ENCODE assay signal across 19 cellular contexts in the genomic region with DNA sequence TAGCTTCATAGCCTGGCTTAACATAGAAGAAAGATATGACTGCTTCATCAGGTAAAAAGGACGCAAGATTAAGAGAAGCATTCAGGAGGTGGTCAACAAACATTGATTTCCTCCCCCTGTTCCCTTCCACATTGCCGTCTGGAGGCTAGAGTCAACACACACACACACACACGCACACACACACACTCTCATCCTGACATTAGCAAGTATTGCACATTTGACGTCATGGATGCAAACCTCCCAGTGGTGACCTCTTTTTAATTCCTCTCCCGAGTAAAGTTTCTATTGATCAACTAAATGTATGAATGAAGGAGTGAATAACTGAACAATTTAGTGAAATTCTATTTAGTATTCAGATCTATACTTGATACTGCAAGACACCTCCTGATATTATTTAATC.
DNase-seq lines count a peak whose midpoint lies in the region; ATAC-seq and TF ChIP-seq lines count a peak whose summit lies in the region.
"Had no signal": no experiment of that assay in that cellular context is flagged by ENCODE, and none has a peak within 500 bp of the region (broad histone marks: within the 10 kb centered on the region; RNA-seq: fewer than 3 reads in every experiment).

No MANE protein-coding gene starts in this region.

- H3K27ac Mint-ChIP-seq in glutamatergic neuron (ENCODE audit: unreplicated experiment): no peak overlapping the region
- H3K27ac Mint-ChIP-seq: B cell; CD4-positive, alpha-beta T cell; CD8-positive, alpha-beta T cell had no signal

- peak; percentile 1 for DNase-seq in NCI-H146 (lab: John Stamatoyannopoulos, UW)
- no peak for DNase-seq in NCI-H146 treated with DMSO at 0.1 percent for 48 hours (lab: John Stamatoyannopoulos, UW; ENCODE audit: unreplicated experiment)
- peak; percentile 31 for DNase-seq in Karpas-422
- DNase-seq in PC-3: no peak
- DNase-seq in glutamatergic neuron: peak; percentile 68
- no peak for DNase-seq in HEK293T (ENCODE audit: extremely low spot score)
- DNase-seq in lower leg skin (ENCODE audit: low spot score in 2 of 2): no peak
- DNase-seq: AML-193; Caco-2; Calu3; CD4-positive, alpha-beta T cell; CD8-positive, alpha-beta T cell; DMS79 treated with DMSO at 0.1 percent for 48 hours; GF-D8 had no signal

- no peak for TF ChIP-seq CTCF in PC-3 (conservative IDR thresholded peaks at IDR 0.05; ENCODE audit: low read depth, low read length)
- TF ChIP-seq CTCF in glutamatergic neuron (IDR thresholded peaks at IDR 0.05; ENCODE audit: partially characterized antibody, unreplicated experiment): no peak
- no peak for TF ChIP-seq CTCF in lower leg skin (IDR thresholded peaks at IDR 0.05)

- H4K20me1 ChIP-seq in Karpas-422 (ENCODE audit: insufficient read depth, low read depth, low read length) (no peaks in the 10 kb centered on the region), PC-3 (ENCODE audit: low read length) (no peaks in the 10 kb centered on the region)
- H4K20me1 ChIP-seq: BLaER1 treated with 17β-estradiol and CSF1 and Interleukin-3, amounts not matched to agents 10 nM and 100 nM had no signal

- H3K4me2 ChIP-seq in Karpas-422 (ENCODE audit: low read depth, low read length, poor library complexity, severe bottlenecking): no peak overlapping the region
- H3K4me2 ChIP-seq in PC-3 (ENCODE audit: low read length): peak overlapping the region; percentile 84; the same call in 1 of the 2 replicates
- H3K4me2 ChIP-seq: A549; BLaER1 treated with 17β-estradiol and CSF1 and Interleukin-3, amounts not matched to agents 10 nM and 100 nM had no signal

- POLR2A ChIA-PET in PC-3 (lab: Charles Lee; ENCODE audit: unreplicated experiment) (no interaction called here), HEK293T (lab: Yijun Ruan, JAX) (no interaction called here)

- no peaks in the 10 kb centered on the region for H3K36me3 Mint-ChIP-seq in glutamatergic neuron (ENCODE audit: unreplicated experiment)
- H3K36me3 Mint-ChIP-seq: CD8-positive, alpha-beta T cell had no signal

- intact Hi-C loops in PC-3 (cut with micrococcal nuclease): loop anchor here (2.0 to 10.0 kb wide), 4 partner anchors 128 to 968 kb away; no protein-coding TSS in a partner anchor
- intact Hi-C loops in lower leg skin (cut with DNase I; ENCODE audit: low total_unique reads): no loop called here

- no TSS peak for BruUV-seq in PC-3 (replicated peaks; lab: Mats Ljungman, UMichigan)

- ATAC-seq in PC-3: no peak
- ATAC-seq: A549; CD8-positive, alpha-beta T cell had no signal

- H3K4me3 Mint-ChIP-seq in glutamatergic neuron (ENCODE audit: unreplicated experiment): no peak overlapping the region
- H3K4me3 Mint-ChIP-seq: B cell; CD4-positive, alpha-beta T cell; CD8-positive, alpha-beta T cell had no signal

- peaks cover 9% of the 10 kb centered on the region for H3K4me1 ChIP-seq in Karpas-422 (ENCODE audit: low read length)
- peaks cover 19% of the 10 kb centered on the region for H3K4me1 ChIP-seq in PC-3 (ENCODE audit: insufficient read depth, low read length)
- H3K4me1 ChIP-seq: A549; BLaER1 treated with 17β-estradiol and CSF1 and Interleukin-3, amounts not matched to agents 10 nM and 100 nM; Caco-2 had no signal

- TF ChIP-seq POLR2A in lower leg skin (IDR thresholded peaks at IDR 0.05): no peak

- no peaks in the 10 kb centered on the region for H3K36me3 ChIP-seq in Karpas-422 (ENCODE audit: insufficient read depth, low read length)
- no peaks in the 10 kb centered on the region for H3K36me3 ChIP-seq in PC-3 (ENCODE audit: low read depth, low read length)
- H3K36me3 ChIP-seq: BLaER1 treated with 17β-estradiol and CSF1 and Interleukin-3, amounts not matched to agents 10 nM and 100 nM had no signal

- H3K79me2 ChIP-seq in Karpas-422 (ENCODE audit: low read length): no peaks in the 10 kb centered on the region
- H3K79me2 ChIP-seq in PC-3 (ENCODE audit: low read length): no peaks in the 10 kb centered on the region

- H2AFZ ChIP-seq in Karpas-422 (ENCODE audit: low read length) (no peak overlapping the region), PC-3 (ENCODE audit: low read length) (no peak overlapping the region)

- H3K4me1 Mint-ChIP-seq in glutamatergic neuron (ENCODE audit: low read depth, unreplicated experiment): peaks cover 18% of the 10 kb centered on the region
- H3K4me1 Mint-ChIP-seq: B cell had no signal

- no peaks in the 10 kb centered on the region for H3K9me3 Mint-ChIP-seq in glutamatergic neuron (ENCODE audit: unreplicated experiment)

- H3K27ac ChIP-seq in Karpas-422 (ENCODE audit: low read length) (no peak overlapping the region), PC-3 (ENCODE audit: low read length) (peak overlapping the region; percentile 95)
- H3K27ac ChIP-seq: 22Rv1; A549; BLaER1 treated with 17β-estradiol and CSF1 and Interleukin-3, amounts not matched to agents 10 nM and 100 nM; C4-2B had no signal

- H3K4me3 ChIP-seq in Karpas-422 (ENCODE audit: low read length) (no peak overlapping the region), PC-3 (ENCODE audit: low read length) (no peak overlapping the region), lower leg skin (ENCODE audit: low read depth, poor library complexity, severe bottlenecking) (no peak overlapping the region)
- H3K4me3 ChIP-seq: A549; BLaER1 treated with 17β-estradiol and CSF1 and Interleukin-3, amounts not matched to agents 10 nM and 100 nM had no signal

- no peaks in the 10 kb centered on the region for H3K9me3 ChIP-seq in Karpas-422 (ENCODE audit: low read length)
- H3K9me3 ChIP-seq in PC-3 (ENCODE audit: low read length): no peaks in the 10 kb centered on the region
- H3K9me3 ChIP-seq: A549; BLaER1 treated with 17β-estradiol and CSF1 and Interleukin-3, amounts not matched to agents 10 nM and 100 nM; Caco-2 had no signal

- H3K9me2 ChIP-seq in Karpas-422 (replicated peaks; ENCODE audit: insufficient read depth, low read length) (no peaks in the 10 kb centered on the region), PC-3 (replicated peaks; ENCODE audit: low read length) (no peaks in the 10 kb centered on the region)

- 76 to 78% methylated on average over 5 of the region's 5 CpGs for WGBS in lower leg skin, 2 donors

- H3K27me3 ChIP-seq in Karpas-422 (ENCODE audit: low read length) (no peaks in the 10 kb centered on the region), PC-3 (ENCODE audit: low read length) (no peaks in the 10 kb centered on the region)
- H3K27me3 ChIP-seq: BLaER1 treated with 17β-estradiol and CSF1 and Interleukin-3, amounts not matched to agents 10 nM and 100 nM had no signal

- CTCF ChIA-PET in PC-3 (lab: Charles Lee): no interaction called here
- CTCF ChIA-PET in HEK293T (lab: Yijun Ruan, JAX): no interaction called here

- H3K9ac ChIP-seq in Karpas-422 (ENCODE audit: low read length): no peak overlapping the region
- no peak overlapping the region for H3K9ac ChIP-seq in PC-3 (ENCODE audit: low read length)
- H3K9ac ChIP-seq: BLaER1 treated with 17β-estradiol and CSF1 and Interleukin-3, amounts not matched to agents 10 nM and 100 nM had no signal

- no peaks in the 10 kb centered on the region for H3F3A ChIP-seq in PC-3 (ENCODE audit: low read length, unreplicated experiment)

- peaks cover 2% of the 10 kb centered on the region for H3K27me3 Mint-ChIP-seq in glutamatergic neuron (ENCODE audit: unreplicated experiment)
- H3K27me3 Mint-ChIP-seq: B cell; CD4-positive, alpha-beta T cell had no signal

TF ChIP-seq in HEK293T, 16 proteins besides CTCF, POLR2A, EP300 and RAD21:
- TF ChIP-seq SP1 (IDR thresholded peaks at IDR 0.05) (no peak), LEF1 (IDR thresholded peaks at IDR 0.05; ENCODE audit: borderline replicate concordance) (no peak), TARDBP (IDR thresholded peaks at IDR 0.05) (no peak), ELF4 (IDR thresholded peaks at IDR 0.05) (no peak), HDGF (IDR thresholded peaks at IDR 0.05; ENCODE audit: borderline replicate concordance) (no peak), PKNOX1 (IDR thresholded peaks at IDR 0.05) (no peak), FOXM1 (IDR thresholded peaks at IDR 0.05; ENCODE audit: borderline replicate concordance) (no peak), BHLHE40 (IDR thresholded peaks at IDR 0.05; ENCODE audit: borderline replicate concordance) (no peak), SUZ12 (IDR thresholded peaks at IDR 0.05) (no peak), L3MBTL2 (conservative IDR thresholded peaks at IDR 0.05) (no peak), NFRKB (IDR thresholded peaks at IDR 0.05) (no peak), FOXA1 (IDR thresholded peaks at IDR 0.05) (no peak), FOXK2 (IDR thresholded peaks at IDR 0.05) (no peak), ZNF384 (IDR thresholded peaks at IDR 0.05) (no peak), CTBP1 (IDR thresholded peaks at IDR 0.05; ENCODE audit: borderline replicate concordance) (no peak), ARNT (IDR thresholded peaks at IDR 0.05) (no peak)

Comparison
In these comparisons a context has a peak if more than half of its experiments do, and no peak if none do; other contexts are left out.
1. DNase-seq: peak in NCI-H146 (single experiment), Karpas-422 (single experiment) and glutamatergic neuron (single experiment); none in NCI-H146 treated with DMSO at 0.1 percent for 48 hours (single experiment), PC-3 (single experiment), HEK293T (single experiment) and lower leg skin (0 of 2).